11 cellular contexts compared by ENCODE assay signal in genomic region chr14:76133103-76133502, GRCh38. TPM values are rescaled to one million over a fixed set of nuclear protein-coding genes. Genes with fewer than 3 reads are reported as not detected.
A peak's percentile ranks its signal among the peaks of the same experiment; 100 is the strongest.
DNase-seq lines count a peak whose midpoint lies in the region; ATAC-seq and TF ChIP-seq lines count a peak whose summit lies in the region.
"Had no signal": no experiment of that assay in that cellular context is flagged by ENCODE, and none has a peak within 500 bp of the region (broad histone marks: within the 10 kb centered on the region; RNA-seq: fewer than 3 reads in every experiment).

No MANE protein-coding gene starts in this region.

- H3K4me1 Mint-ChIP-seq in activated CD4-positive, alpha-beta T cell treated with anti-CD3 and anti-CD28 coated beads, Interleukin-2, amount 10 ng/mL, durations not matched to agents 7 days and 5 days, result peaks cover 2% of the 10 kb centered on the region

- CTCF ChIA-PET in activated CD4-positive, alpha-beta T cell treated with anti-CD3 and anti-CD28 coated beads, Interleukin-2, amount 10 ng/mL, durations not matched to agents 7 days and 5 days (lab: Charles Lee), result no interaction called here

- H3K4me3 ChIP-seq in fibroblast of pulmonary artery (replicated peaks; ENCODE audit: low read depth, low read length) (no peak overlapping the region), upper lobe of right lung (no peak overlapping the region)
- H3K4me3 ChIP-seq: thoracic aorta had no signal

- no peak for TF ChIP-seq POLR2A in GM18505 (IDR thresholded peaks at IDR 0.05; ENCODE audit: borderline replicate concordance, extremely low read depth, insufficient read depth, insufficient read length)

- H3K4me3 Mint-ChIP-seq in activated CD4-positive, alpha-beta T cell treated with anti-CD3 and anti-CD28 coated beads, Interleukin-2, amount 10 ng/mL, durations not matched to agents 7 days and 5 days, result no peak overlapping the region
- H3K4me3 Mint-ChIP-seq: activated T-cell treated with anti-CD3 and anti-CD28 coated beads, Interleukin-2, amount 50 U/mL, for 72 hours had no signal

- H3K27me3 Mint-ChIP-seq in activated CD4-positive, alpha-beta T cell treated with anti-CD3 and anti-CD28 coated beads, Interleukin-2, amount 10 ng/mL, durations not matched to agents 7 days and 5 days, result peaks cover 55% of the 10 kb centered on the region

- TF ChIP-seq CTCF in fibroblast of pulmonary artery (IDR thresholded peaks at IDR 0.05; ENCODE audit: low read length, missing control alignments) (no peak), upper lobe of right lung (IDR thresholded peaks at IDR 0.05) (no peak)

- intact Hi-C loops in upper lobe of right lung (cut with DNase I), result no loop called here

- H3K9me3 ChIP-seq in upper lobe of right lung, result no peaks in the 10 kb centered on the region
- H3K9me3 ChIP-seq: thoracic aorta had no signal

- H3K36me3 Mint-ChIP-seq in activated CD4-positive, alpha-beta T cell treated with anti-CD3 and anti-CD28 coated beads, Interleukin-2, amount 10 ng/mL, durations not matched to agents 7 days and 5 days (ENCODE audit: low read depth), result peaks cover 1% of the 10 kb centered on the region

- no peaks in the 10 kb centered on the region for H3K9me3 Mint-ChIP-seq in activated CD4-positive, alpha-beta T cell treated with anti-CD3 and anti-CD28 coated beads, Interleukin-2, amount 10 ng/mL, durations not matched to agents 7 days and 5 days
- H3K9me3 Mint-ChIP-seq: activated T-cell treated with anti-CD3 and anti-CD28 coated beads, Interleukin-2, amount 50 U/mL, for 72 hours had no signal

- ATAC-seq in upper lobe of right lung (peak; percentile 22), GM18505 (IDR thresholded peaks at IDR 0.05; ENCODE audit: unreplicated experiment) (no peak)
- ATAC-seq: activated T-cell treated with anti-CD3 and anti-CD28 coated beads, Interleukin-2, amount 50 U/mL, for 72 hours had no signal

- no peak overlapping the region for H3K27ac Mint-ChIP-seq in activated CD4-positive, alpha-beta T cell treated with anti-CD3 and anti-CD28 coated beads, Interleukin-2, amount 10 ng/mL, durations not matched to agents 7 days and 5 days
- H3K27ac Mint-ChIP-seq: activated T-cell treated with anti-CD3 and anti-CD28 coated beads, Interleukin-2, amount 50 U/mL, for 72 hours had no signal

- H3K27ac ChIP-seq in upper lobe of right lung, result no peak overlapping the region
- H3K27ac ChIP-seq: thoracic aorta had no signal

- POLR2A ChIA-PET in activated CD4-positive, alpha-beta T cell treated with anti-CD3 and anti-CD28 coated beads, Interleukin-2, amount 10 ng/mL, durations not matched to agents 7 days and 5 days (lab: Charles Lee), result no interaction called here

- H3K4me1 ChIP-seq in upper lobe of right lung, result no peaks in the 10 kb centered on the region

- H3K36me3 ChIP-seq in upper lobe of right lung, result no peaks in the 10 kb centered on the region
- H3K36me3 ChIP-seq: thoracic aorta had no signal

- peak; percentile 38 for DNase-seq in activated CD4-positive, alpha-beta T cell treated with anti-CD3 and anti-CD28 coated beads, Interleukin-2, amount 10 ng/mL, durations not matched to agents 7 days and 5 days
- DNase-seq in activated CD4-positive, alpha-beta T cell treated with anti-CD3 and anti-CD28 coated beads for 4 hours, result no peak
- peak; percentile 35 for DNase-seq in RKO (ENCODE audit: low spot score)
- peak; percentile 53 for DNase-seq in fibroblast of pulmonary artery (ENCODE audit: low read depth)
- no peak for DNase-seq in upper lobe of right lung
- no peak for DNase-seq in SHP77 (lab: John Stamatoyannopoulos, UW)
- no peak for DNase-seq in SW 1271 (lab: John Stamatoyannopoulos, UW)
- DNase-seq: activated T-cell treated with anti-CD3 and anti-CD28 coated beads, Interleukin-2, amount 50 U/mL, for 72 hours; NCI-H1105 treated with DMSO at 0.1 percent for 48 hours had no signal

- H3K27me3 ChIP-seq in upper lobe of right lung, result peaks cover 75% of the 10 kb centered on the region

RNA-seq across cellular contexts. Expression of gene GPATCH2L, which starts 18.6 kb away (rescaled TPM):
- 10 to 100 TPM; 41.8 to 51.9 TPM for total RNA-seq in activated CD4-positive, alpha-beta T cell treated with anti-CD3 and anti-CD28 coated beads, Interleukin-2, amount 10 ng/mL, durations not matched to agents 7 days and 5 days
- total RNA-seq in upper lobe of right lung, result 46.5 TPM

Comparison
In these comparisons a context has a peak if more than half of its experiments do, and no peak if none do; other contexts are left out.
1. DNase-seq: peak in activated CD4-positive, alpha-beta T cell treated with anti-CD3 and anti-CD28 coated beads, Interleukin-2, amount 10 ng/mL, durations not matched to agents 7 days and 5 days (single experiment), RKO (single experiment) and fibroblast of pulmonary artery (single experiment); none in activated CD4-positive, alpha-beta T cell treated with anti-CD3 and anti-CD28 coated beads for 4 hours (0 of 2), upper lobe of right lung (single experiment), SHP77 (0 of 2) and SW 1271 (0 of 2).